Comparison of ENCODE assay signal across 22 cellular contexts in the genomic region with DNA sequence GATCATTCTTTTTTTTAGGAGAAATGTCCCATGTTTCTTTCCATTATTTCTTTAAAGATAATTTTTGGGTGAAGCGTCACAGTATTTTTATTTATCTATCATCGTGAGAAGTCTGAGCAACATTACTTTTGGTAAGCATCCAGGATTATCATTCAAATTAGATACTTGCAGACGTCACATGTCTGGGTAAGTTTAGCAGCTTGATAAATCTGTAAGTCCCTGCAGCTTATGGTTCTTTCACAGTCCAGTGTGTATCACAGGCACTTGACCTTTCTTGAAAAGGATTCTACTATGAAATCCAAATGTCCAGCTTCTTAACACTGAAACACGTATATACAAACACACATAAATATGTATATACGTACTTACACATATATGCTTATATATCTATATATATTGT.
"Had no signal": no experiment of that assay in that cellular context is flagged by ENCODE, and none has a peak within 500 bp of the region (broad histone marks: within the 10 kb centered on the region; RNA-seq: fewer than 3 reads in every experiment).

No MANE protein-coding gene starts in this region.

- H3K36me3 ChIP-seq: uterus had no signal

- DNase-seq: activated CD4-positive, alpha-beta T cell treated with anti-CD3 and anti-CD28 coated beads for 36 hours; activated CD4-positive, alpha-beta T cell treated with anti-CD3 and anti-CD28 coated beads, Interleukin-2, amount 50 U/mL, for 48 hours; activated CD8-positive, alpha-beta memory T cell treated with anti-CD3 and anti-CD28 coated beads, Interleukin-2, amount 50 U/mL, for 48 hours; activated naive CD4-positive, alpha-beta T cell; activated naive CD8-positive, alpha-beta T cell treated with anti-CD3 and anti-CD28 coated beads for 36 hours; activated T-cell treated with anti-CD3 and anti-CD28 coated beads, Interleukin-2, amount 50 U/mL, for 4 hours; amygdala; effector CD4-positive, alpha-beta T cell; hippocampal formation; nephron progenitor cell; sigmoid colon; stimulated activated CD4-positive, alpha-beta T cell treated with anti-CD3 and anti-CD28 coated beads, Interleukin-2, amount 100 ng/mL, for 48 hours; stimulated activated naive CD4-positive, alpha-beta T cell; T1000; testis; trophoblast cell; uterus had no signal

- H3K27me3 ChIP-seq: sigmoid colon, testis, uterus had no signal

- H3K9me3 ChIP-seq: sigmoid colon, testis, uterus had no signal

- H3K9me3 Mint-ChIP-seq: dendritic cell treated with granulocyte-macrophage colony-stimulating factor and Interleukin-4, amounts not matched to agents 40 ng/mL and 50 ng/mL, for 4 days; WTC11 had no signal

- H3K4me3 Mint-ChIP-seq: activated CD4-positive, alpha-beta T cell treated with anti-CD3 and anti-CD28 coated beads for 36 hours; activated naive CD8-positive, alpha-beta T cell treated with anti-CD3 and anti-CD28 coated beads for 36 hours; activated T-cell treated with anti-CD3 and anti-CD28 coated beads, Interleukin-2, amount 50 U/mL, for 4 hours; dendritic cell treated with granulocyte-macrophage colony-stimulating factor and Interleukin-4, amounts not matched to agents 40 ng/mL and 50 ng/mL, for 4 days; nephron progenitor cell; T-helper 1 cell treated with Interleukin-12 subunit alpha and Interleukin-12 subunit beta and Interleukin-4 antibody, amounts not matched to agents 30 μg/mL and 1 μg/mL, for 36 hours; WTC11 had no signal

- H3K27ac ChIP-seq: parathyroid adenoma, sigmoid colon, testis had no signal

- H3K27me3 Mint-ChIP-seq: activated CD4-positive, alpha-beta T cell treated with anti-CD3 and anti-CD28 coated beads for 36 hours; activated naive CD8-positive, alpha-beta T cell treated with anti-CD3 and anti-CD28 coated beads for 36 hours; dendritic cell treated with granulocyte-macrophage colony-stimulating factor and Interleukin-4, amounts not matched to agents 40 ng/mL and 50 ng/mL, for 4 days had no signal

- H3K36me3 Mint-ChIP-seq: WTC11 had no signal

- H3K4me1 ChIP-seq: parathyroid adenoma, uterus had no signal

- ATAC-seq: activated CD4-positive, alpha-beta T cell treated with anti-CD3 and anti-CD28 coated beads for 36 hours; activated T-cell treated with anti-CD3 and anti-CD28 coated beads, Interleukin-2, amount 50 U/mL, for 4 hours; WTC11 had no signal

- H3K4me3 ChIP-seq: sigmoid colon, testis, uterus had no signal

- H3K27ac Mint-ChIP-seq: activated CD4-positive, alpha-beta T cell treated with anti-CD3 and anti-CD28 coated beads for 36 hours; activated naive CD8-positive, alpha-beta T cell treated with anti-CD3 and anti-CD28 coated beads for 36 hours; activated T-helper 2 cell treated with anti-CD3 and anti-CD28 coated beads, Interferon-gamma antibody, Interleukin-2, Interleukin-4, amounts not matched to agents 10 μg/mL and 5 μg/mL and 100 μg/mL, durations not matched to agents 14 hours and 24 hours and 36 hours; dendritic cell treated with granulocyte-macrophage colony-stimulating factor and Interleukin-4, amounts not matched to agents 40 ng/mL and 50 ng/mL, for 4 days; nephron progenitor cell; T-helper 1 cell treated with Interleukin-12 subunit alpha and Interleukin-12 subunit beta and Interleukin-4 antibody, amounts not matched to agents 30 μg/mL and 1 μg/mL, for 36 hours; WTC11 had no signal
